In genomic region chr1:61433646-61434045, GRCh38 we compare ENCODE assay signal across 28 cellular contexts.
DNase-seq lines count a peak whose midpoint lies in the region; ATAC-seq, FAIRE-seq and TF ChIP-seq lines count a peak whose summit lies in the region.
"Had no signal": no experiment of that assay in that cellular context is flagged by ENCODE, and none has a peak within 500 bp of the region (broad histone marks: within the 10 kb centered on the region; RNA-seq: fewer than 3 reads in every experiment).

No MANE protein-coding gene starts in this region.

- peak overlapping the region; percentile 3 for H3K27ac Mint-ChIP-seq in Calu3 (ENCODE audit: unreplicated experiment)
- H3K27ac Mint-ChIP-seq in naive thymus-derived CD8-positive, alpha-beta T cell = no peak overlapping the region
- H3K27ac Mint-ChIP-seq: CD4-positive, alpha-beta memory T cell; HFFc6 had no signal

- H3K9me1 ChIP-seq in endothelial cell of umbilical vein (replicated peaks; ENCODE audit: control insufficient read depth, extremely low read depth, insufficient read depth, low read length) = no peaks in the 10 kb centered on the region

- H3K4me1 Mint-ChIP-seq in Calu3 (ENCODE audit: low read depth, unreplicated experiment) = peaks cover 50% of the 10 kb centered on the region
- no peaks in the 10 kb centered on the region for H3K4me1 Mint-ChIP-seq in naive thymus-derived CD8-positive, alpha-beta T cell
- H3K4me1 Mint-ChIP-seq: CD4-positive, alpha-beta memory T cell had no signal

- dilution Hi-C loops in endothelial cell of umbilical vein (cut with MboI; ENCODE audit: extremely low pct_ligation_motif_present, low sequenced_read_pairs) = no loop called here

- H3K79me2 ChIP-seq in endothelial cell of umbilical vein (ENCODE audit: control insufficient read depth, insufficient read depth, low read length) = no peaks in the 10 kb centered on the region

- DNase-seq in Calu3 = no peak
- DNase-seq in endothelial cell of umbilical vein (ENCODE audit: low read depth, low spot score) = peak; percentile 62
- peak; percentile 26 to 62 for DNase-seq in lung microvascular endothelial cell (ENCODE audit: low read depth in 2 of 2)
- DNase-seq in naive thymus-derived CD8-positive, alpha-beta T cell = no peak
- no peak for DNase-seq in prostate gland (ENCODE audit: low spot score)
- no peak for DNase-seq in dorsolateral prefrontal cortex
- DNase-seq: C1 segment of cervical spinal cord; CD4-positive, alpha-beta memory T cell; COR-L47; GDM1; GOT3; HFFc6; Kasumi-1; MV-4-11; NCI-H1105; NCI-H1436 treated with DMSO at 0.1 percent for 48 hours; NCI-H2029; NCI-H446 treated with DMSO at 0.1 percent for 48 hours; NCI-H526; NCI-H82; RPMI8226; SHP77 treated with DMSO at 0.1 percent for 48 hours had no signal

- no peak overlapping the region for H3K4me2 ChIP-seq in endothelial cell of umbilical vein (ENCODE audit: insufficient read depth, low read length)

- POLR2A ChIA-PET in endothelial cell of umbilical vein (lab: Charles Lee) = no interaction called here
- POLR2A ChIA-PET in naive thymus-derived CD8-positive, alpha-beta T cell (lab: Charles Lee) = no interaction called here

- H3K9ac ChIP-seq in endothelial cell of umbilical vein (replicated peaks; ENCODE audit: extremely low read depth, insufficient read depth, low read length) = no peak overlapping the region

- H3K27me3 Mint-ChIP-seq in Calu3 (ENCODE audit: unreplicated experiment) = no peaks in the 10 kb centered on the region
- no peaks in the 10 kb centered on the region for H3K27me3 Mint-ChIP-seq in naive thymus-derived CD8-positive, alpha-beta T cell
- H3K27me3 Mint-ChIP-seq: CD4-positive, alpha-beta memory T cell had no signal

- no peaks in the 10 kb centered on the region for H3K36me3 ChIP-seq in endothelial cell of umbilical vein (ENCODE audit: control insufficient read depth in 2 of 2, extremely low read depth in 1 of 2, insufficient read depth in 2 of 2, low read length in 2 of 2)
- H3K36me3 ChIP-seq in prostate gland = no peaks in the 10 kb centered on the region

- H3K9me3 Mint-ChIP-seq in Calu3 (ENCODE audit: low read depth, unreplicated experiment) = no peaks in the 10 kb centered on the region
- no peaks in the 10 kb centered on the region for H3K9me3 Mint-ChIP-seq in naive thymus-derived CD8-positive, alpha-beta T cell
- H3K9me3 Mint-ChIP-seq: CD4-positive, alpha-beta memory T cell; HFFc6 had no signal

- CTCF ChIA-PET in Calu3 (lab: Charles Lee) = no interaction called here
- CTCF ChIA-PET in endothelial cell of umbilical vein (lab: Charles Lee) = interaction anchor here (0.9 to 2.1 kb wide), 7 partner anchors 17 to 1463 kb away, joined by 3 to 7 read pairs (median 3); no protein-coding TSS in a partner anchor

- H3K27me3 ChIP-seq in endothelial cell of umbilical vein (ENCODE audit: control insufficient read depth in 2 of 2, insufficient read depth in 2 of 2, low read length in 2 of 2) (no peaks in the 10 kb centered on the region), prostate gland (replicated peaks; ENCODE audit: insufficient read depth) (no peaks in the 10 kb centered on the region), dorsolateral prefrontal cortex (no peaks in the 10 kb centered on the region)

- no peak overlapping the region for H3K4me3 Mint-ChIP-seq in Calu3 (ENCODE audit: low read depth, unreplicated experiment)
- no peak overlapping the region for H3K4me3 Mint-ChIP-seq in naive thymus-derived CD8-positive, alpha-beta T cell
- H3K4me3 Mint-ChIP-seq: CD4-positive, alpha-beta memory T cell; HFFc6 had no signal

- H3K4me1 ChIP-seq in endothelial cell of umbilical vein (ENCODE audit: control insufficient read depth, extremely low read depth, insufficient read depth, low read length) (peaks cover 42% of the 10 kb centered on the region), prostate gland (replicated peaks) (no peaks in the 10 kb centered on the region)

- H3K4me3 ChIP-seq in endothelial cell of umbilical vein (replicated peaks in 1 of 3; ENCODE audit: insufficient read depth in 1 of 3, low read depth in 1 of 3, low read length in 3 of 3) (no peak overlapping the region), prostate gland (no peak overlapping the region), dorsolateral prefrontal cortex (no peak overlapping the region)
- H3K4me3 ChIP-seq: GM12878, HAP-1, K562, SK-N-MC had no signal

- H4K20me1 ChIP-seq in endothelial cell of umbilical vein (replicated peaks; ENCODE audit: control insufficient read depth, extremely low read depth, insufficient read depth, low read length) = no peaks in the 10 kb centered on the region

- TF ChIP-seq CTCF in Calu3 (IDR thresholded peaks at IDR 0.05; ENCODE audit: unreplicated experiment) = no peak
- TF ChIP-seq CTCF in endothelial cell of umbilical vein (IDR thresholded peaks at IDR 0.05; ENCODE audit: extremely low read depth in 1 of 2, insufficient read depth in 1 of 2, low read depth in 1 of 2, low read length in 2 of 2) = no peak
- no peak for TF ChIP-seq CTCF in prostate gland (IDR thresholded peaks at IDR 0.05)
- TF ChIP-seq CTCF in dorsolateral prefrontal cortex (IDR thresholded peaks at IDR 0.05 in 54 of 56, conservative IDR thresholded peaks at IDR 0.05 in 2 of 56; ENCODE audit: low read depth in 1 of 56, partially characterized antibody in 56 of 56) = no peak

- no peak for FAIRE-seq in endothelial cell of umbilical vein (lab: Jason Lieb, UNC)
- FAIRE-seq: GM12878, HTR-8/SVneo, K562 had no signal

- BruUV-seq in Calu3 (replicated peaks; lab: Mats Ljungman, UMichigan) (no TSS peak), endothelial cell of umbilical vein (replicated peaks; lab: Mats Ljungman, UMichigan) (no TSS peak)

- intact Hi-C loops in Calu3 (cut with micrococcal nuclease; ENCODE audit: unreplicated experiment) (no loop called here), endothelial cell of umbilical vein (cut with micrococcal nuclease) (no loop called here), prostate gland (cut with DNase I) (no loop called here), dorsolateral prefrontal cortex (cut with DNase I) (no loop called here)

- ATAC-seq in GM19324 (IDR thresholded peaks at IDR 0.05; ENCODE audit: low FRiP score, unreplicated experiment) = peak; percentile 3
- ATAC-seq in naive thymus-derived CD8-positive, alpha-beta T cell = no peak
- ATAC-seq: K562 had no signal

- no peak overlapping the region for H2AFZ ChIP-seq in endothelial cell of umbilical vein (ENCODE audit: low read depth, low read length)

- H3K27ac ChIP-seq in endothelial cell of umbilical vein (ENCODE audit: insufficient read depth, low read depth, low read length) = peak overlapping the region; percentile 14
- H3K27ac ChIP-seq in prostate gland = no peak overlapping the region
- H3K27ac ChIP-seq in dorsolateral prefrontal cortex = peak overlapping the region in 1 of 59 donors; percentile 41
- H3K27ac ChIP-seq: SK-N-MC had no signal

- H3K9me3 ChIP-seq in endothelial cell of umbilical vein (replicated peaks; ENCODE audit: control insufficient read depth, insufficient read depth, low read length) (no peaks in the 10 kb centered on the region), prostate gland (no peaks in the 10 kb centered on the region)
- H3K9me3 ChIP-seq: HAP-1 had no signal

- no peak for TF ChIP-seq POLR2A in endothelial cell of umbilical vein (IDR thresholded peaks at IDR 0.05; ENCODE audit: low read depth, low read length)
- no peak for TF ChIP-seq POLR2A in prostate gland (IDR thresholded peaks at IDR 0.05)

- 91% methylated on average over 2 of the region's 2 CpGs for WGBS in prostate gland

- no peaks in the 10 kb centered on the region for H3K36me3 Mint-ChIP-seq in Calu3 (ENCODE audit: insufficient read depth, unreplicated experiment)
- H3K36me3 Mint-ChIP-seq in naive thymus-derived CD8-positive, alpha-beta T cell = no peaks in the 10 kb centered on the region
- H3K36me3 Mint-ChIP-seq: CD4-positive, alpha-beta memory T cell had no signal

TF ChIP-seq in endothelial cell of umbilical vein, 7 proteins besides CTCF, POLR2A, EP300 and RAD21:
- TF ChIP-seq FOS (IDR thresholded peaks at IDR 0.05; ENCODE audit: borderline replicate concordance, insufficient read depth, low read length) = peak; percentile 1
- no peak for TF ChIP-seq GATA2 (IDR thresholded peaks at IDR 0.05; ENCODE audit: insufficient read depth, insufficient read length, low read depth, low read length)

Comparison
In these comparisons a context has a peak if more than half of its experiments do, and no peak if none do; other contexts are left out.
1. DNase-seq: peak in endothelial cell of umbilical vein (single experiment) and lung microvascular endothelial cell (2 of 2); none in Calu3 (single experiment), naive thymus-derived CD8-positive, alpha-beta T cell (0 of 10), prostate gland (single experiment) and dorsolateral prefrontal cortex (0 of 10).